ENCODE assay signal across 16 cellular contexts in the genomic region with DNA sequence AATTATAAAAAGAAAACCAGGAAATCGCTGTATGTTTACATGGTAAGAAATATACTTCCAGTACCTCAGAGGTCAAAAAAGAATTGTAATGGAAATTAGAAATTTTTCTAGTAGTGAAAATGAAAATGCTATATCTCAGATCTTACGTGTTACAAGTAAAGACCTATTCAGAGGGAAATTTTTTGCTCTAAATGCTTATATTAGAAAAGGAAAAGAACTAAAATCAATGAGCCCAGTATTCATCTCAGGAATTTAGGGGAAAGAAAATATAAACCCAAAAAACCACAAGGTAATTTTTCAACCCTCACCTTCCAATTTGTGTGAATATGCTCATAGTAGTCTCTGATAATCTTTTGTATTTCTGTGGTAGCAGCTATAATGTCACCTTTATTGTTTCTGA.
A peak's percentile ranks its signal among the peaks of the same experiment; 100 is the strongest.
DNase-seq lines count a peak whose midpoint lies in the region; ATAC-seq, FAIRE-seq and TF ChIP-seq lines count a peak whose summit lies in the region.
"Had no signal": no experiment of that assay in that cellular context is flagged by ENCODE, and none has a peak within 500 bp of the region (broad histone marks: within the 10 kb centered on the region; RNA-seq: fewer than 3 reads in every experiment).

No MANE protein-coding gene starts in this region.

- TF ChIP-seq CTCF in D721Med (IDR thresholded peaks at IDR 0.05; ENCODE audit: insufficient read depth, missing control alignments) = no peak

- peak; percentile 56 for FAIRE-seq in D721Med (lab: Jason Lieb, UNC)

- DNase-seq in D721Med (ENCODE audit: insufficient read length, low spot score) (no peak), retina (no peak), GM19240 (ENCODE audit: insufficient read length, low spot score) (no peak), NCI-H2227 (lab: John Stamatoyannopoulos, UW; ENCODE audit: unreplicated experiment) (no peak), T-helper 9 cell (no peak)
- DNase-seq: activated CD4-positive, CD25-positive, alpha-beta regulatory T cell; activated CD8-positive, alpha-beta memory T cell treated with anti-CD3 and anti-CD28 coated beads, Interleukin-2, amount 50 U/mL, for 48 hours; central memory CD4-positive, alpha-beta T cell; Karpas-422; NCI-H1436; psoas muscle; SHP77; stimulated activated CD4-positive, alpha-beta T cell treated with anti-CD3 and anti-CD28 coated beads, Interleukin-15, amount 100 ng/mL, for 24 hours had no signal

- ATAC-seq in GM18868 (IDR thresholded peaks at IDR 0.05; ENCODE audit: unreplicated experiment) = peak; percentile 86
- peak; percentile 92 for ATAC-seq in HG02610 (IDR thresholded peaks at IDR 0.05; ENCODE audit: unreplicated experiment)
- ATAC-seq in HG03520 (IDR thresholded peaks at IDR 0.05; ENCODE audit: unreplicated experiment) = peak; percentile 41
- ATAC-seq: psoas muscle had no signal

Comparison
In these comparisons a context has a peak if more than half of its experiments do, and no peak if none do; other contexts are left out.
1. ATAC-seq: peak in every context shown above with its lines; median percentile 92 in HG02610; 86 in GM18868; 41 in HG03520.